25 cellular contexts compared by ENCODE assay signal in the genomic region with DNA sequence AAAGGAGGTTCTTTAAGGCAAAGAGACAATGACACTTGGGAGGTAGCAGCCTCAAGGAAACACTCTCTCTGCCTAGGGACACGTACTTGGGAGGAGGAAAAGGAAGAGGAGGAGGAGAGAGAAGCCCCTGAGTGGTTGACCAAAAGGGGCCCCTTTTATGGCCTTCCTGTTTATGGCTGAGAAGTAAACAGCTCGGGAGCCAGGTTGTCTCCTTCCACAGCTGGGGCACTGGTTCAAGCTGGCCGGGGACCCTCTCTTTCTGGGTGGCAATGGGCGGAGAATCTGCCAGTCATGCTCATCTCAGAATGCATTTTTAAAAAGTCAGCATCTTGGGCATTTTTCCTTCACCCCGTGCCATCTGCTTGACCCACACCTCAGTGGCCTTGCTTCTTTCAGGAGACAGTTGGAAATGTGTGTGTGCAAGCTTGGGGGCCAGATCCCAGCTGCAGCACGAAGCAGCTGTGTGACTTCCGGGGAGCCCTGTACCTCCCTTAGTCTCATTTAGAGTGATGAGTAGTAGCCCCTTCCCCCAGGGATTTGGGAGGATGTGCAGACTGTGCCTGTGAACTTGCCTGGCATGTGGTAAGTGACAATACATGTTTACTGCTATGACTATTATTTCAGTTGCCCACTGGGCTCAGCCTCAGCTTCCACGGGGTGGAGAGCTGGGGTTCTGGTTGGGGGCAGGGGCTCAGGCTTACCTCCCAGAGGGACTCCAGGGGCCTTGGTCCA. TPM values are rescaled to one million over a fixed set of nuclear protein-coding genes. Genes with fewer than 3 reads are reported as not detected.
DNase-seq lines count a peak whose midpoint lies in the region; ATAC-seq and TF ChIP-seq lines count a peak whose summit lies in the region.
"Had no signal": no experiment of that assay in that cellular context is flagged by ENCODE, and none has a peak within 500 bp of the region (broad histone marks: within the 10 kb centered on the region; RNA-seq: fewer than 3 reads in every experiment).

No MANE protein-coding gene starts in this region.

- no peaks in the 10 kb centered on the region for H3K9me3 Mint-ChIP-seq in brain
- peaks cover 0 to 5% (median 0%) of the 10 kb centered on the region in 5 donors for H3K9me3 Mint-ChIP-seq in CD8-positive, alpha-beta memory T cell
- H3K9me3 Mint-ChIP-seq: activated naive CD4-positive, alpha-beta T cell treated with anti-CD3 and anti-CD28 coated beads, Interleukin-2, amount 50 U/mL, for 72 hours; naive B cell; T-helper 1 cell treated with Interleukin-12 subunit alpha and Interleukin-12 subunit beta and Interleukin-4 antibody, amounts not matched to agents 30 μg/mL and 1 μg/mL, for 36 hours had no signal

- no peaks in the 10 kb centered on the region for H3K27me3 Mint-ChIP-seq in brain
- peaks cover 0 to 1% of the 10 kb centered on the region in 2 donors for H3K27me3 Mint-ChIP-seq in CD8-positive, alpha-beta memory T cell

- CTCF ChIA-PET in CD8-positive, alpha-beta memory T cell (lab: Charles Lee), result no interaction called here

- no peak for TF ChIP-seq CTCF in brain (conservative IDR thresholded peaks at IDR 0.05)

- H3K36me3 Mint-ChIP-seq in brain, result no peaks in the 10 kb centered on the region
- no peaks in the 10 kb centered on the region for H3K36me3 Mint-ChIP-seq in CD8-positive, alpha-beta memory T cell
- H3K36me3 Mint-ChIP-seq: activated naive CD4-positive, alpha-beta T cell treated with anti-CD3 and anti-CD28 coated beads, Interleukin-2, amount 50 U/mL, for 72 hours; naive B cell had no signal

- H3K27ac ChIP-seq in CD8-positive, alpha-beta memory T cell (ENCODE audit: low read depth, low read length), result no peak overlapping the region
- H3K27ac ChIP-seq: 22Rv1, colonic mucosa, heart right ventricle, HL-60, lower lobe of right lung, skin epidermis, suprapubic skin had no signal

- no peak overlapping the region for H3K4me3 Mint-ChIP-seq in brain
- H3K4me3 Mint-ChIP-seq in CD8-positive, alpha-beta memory T cell, result no peak overlapping the region
- H3K4me3 Mint-ChIP-seq: T-helper 1 cell treated with Interleukin-12 subunit alpha and Interleukin-12 subunit beta and Interleukin-4 antibody, amounts not matched to agents 30 μg/mL and 1 μg/mL, for 36 hours had no signal

- H3K27ac Mint-ChIP-seq in brain, result peak overlapping the region in 3 of 5 experiments; percentile 17 to 41 (median 34)
- no peak overlapping the region for H3K27ac Mint-ChIP-seq in CD8-positive, alpha-beta memory T cell
- H3K27ac Mint-ChIP-seq: activated naive CD4-positive, alpha-beta T cell treated with anti-CD3 and anti-CD28 coated beads, Interleukin-2, amount 50 U/mL, for 72 hours; T-helper 1 cell treated with Interleukin-12 subunit alpha and Interleukin-12 subunit beta and Interleukin-4 antibody, amounts not matched to agents 30 μg/mL and 1 μg/mL, for 36 hours had no signal

- no peaks in the 10 kb centered on the region for H3K27me3 ChIP-seq in CD8-positive, alpha-beta memory T cell (ENCODE audit: insufficient read depth, low read length, poor library complexity, severe bottlenecking)
- H3K27me3 ChIP-seq: colonic mucosa had no signal

- no peaks in the 10 kb centered on the region for H3K36me3 ChIP-seq in CD8-positive, alpha-beta memory T cell (ENCODE audit: insufficient read depth, low read length)
- H3K36me3 ChIP-seq: colonic mucosa, heart right ventricle, lower lobe of right lung, suprapubic skin had no signal

- no peaks in the 10 kb centered on the region for H3K9me3 ChIP-seq in CD8-positive, alpha-beta memory T cell (ENCODE audit: low read length)
- H3K9me3 ChIP-seq: colonic mucosa, heart right ventricle, lower lobe of right lung, suprapubic skin had no signal

- peak; percentile 77 for ATAC-seq in HG03139 (IDR thresholded peaks at IDR 0.05; ENCODE audit: unreplicated experiment)
- ATAC-seq: activated naive CD4-positive, alpha-beta T cell treated with anti-CD3 and anti-CD28 coated beads, Interleukin-2, amount 50 U/mL, for 72 hours; heart right ventricle; K562; lower lobe of right lung had no signal

- POLR2A ChIA-PET in CD8-positive, alpha-beta memory T cell (lab: Charles Lee), result no interaction called here

- DNase-seq in NCI-H82 (lab: John Stamatoyannopoulos, UW) (peak; percentile 59), NCI-H82 treated with DMSO at 0.1 percent for 48 hours (lab: John Stamatoyannopoulos, UW; ENCODE audit: unreplicated experiment) (no peak), NCI-H2227 treated with DMSO at 0.1 percent for 48 hours (lab: John Stamatoyannopoulos, UW) (no peak), iPS-NIHi7 (ENCODE audit: extremely low spot score) (no peak), SIG-M5 treated with dmso at 0.1 percent for 504 hours (lab: John Stamatoyannopoulos, UW; ENCODE audit: unreplicated experiment) (no peak)
- DNase-seq in CD8-positive, alpha-beta memory T cell, result no peak
- DNase-seq: activated T-cell treated with anti-CD3 and anti-CD28 coated beads, Interleukin-2, amount 50 U/mL, for 48 hours; colonic mucosa; DMS 273 treated with DMSO at 0.1 percent for 48 hours; heart right ventricle; lower lobe of right lung; naive B cell; NCI-H1930; NCI-H524; SHP77; stimulated activated CD4-positive, alpha-beta T cell treated with anti-CD3 and anti-CD28 coated beads, Interleukin-4, amount 100 ng/mL, for 1 hour had no signal

- no peak overlapping the region for H3K4me3 ChIP-seq in CD8-positive, alpha-beta memory T cell (ENCODE audit: low read length)
- H3K4me3 ChIP-seq: colonic mucosa, heart right ventricle, K562, lower lobe of right lung, skin epidermis, suprapubic skin had no signal

- no peaks in the 10 kb centered on the region for H3K4me1 ChIP-seq in CD8-positive, alpha-beta memory T cell (ENCODE audit: insufficient read depth, low read length)
- H3K4me1 ChIP-seq: colonic mucosa, heart right ventricle, lower lobe of right lung, suprapubic skin had no signal

- peaks cover 31% of the 10 kb centered on the region for H3K4me1 Mint-ChIP-seq in brain
- H3K4me1 Mint-ChIP-seq in CD8-positive, alpha-beta memory T cell, result no peaks in the 10 kb centered on the region

RNA-seq across cellular contexts. Expression of a gene that starts 33.8 kb away (rescaled TPM):
- 21.6 TPM for polyA plus RNA-seq in brain (ENCODE audit: insufficient read depth, low read depth, low replicate concordance)
- total RNA-seq in CD8-positive, alpha-beta memory T cell, result not detected
- not detected for polyA plus RNA-seq in CD8-positive, alpha-beta memory T cell
- total RNA-seq: activated naive CD4-positive, alpha-beta T cell treated with anti-CD3 and anti-CD28 coated beads, Interleukin-2, amount 50 U/mL, for 72 hours; K562; lower lobe of right lung had no signal
- polyA plus RNA-seq: K562 had no signal

Comparison
In these comparisons a context has a peak if more than half of its experiments do, and no peak if none do; other contexts are left out.
1. H3K27ac Mint-ChIP-seq: peak in brain (3 of 5); none in CD8-positive, alpha-beta memory T cell (0 of 8).
2. RNA of a gene that starts 33.8 kb away (polyA plus RNA-seq): 21.6 TPM in brain (single experiment); not detected in CD8-positive, alpha-beta memory T cell (single experiment); every median in the first group is over 10 times any median in the second.